ENCODE assay signal across 8 cellular contexts in genomic region chr17:18857864-18858566, GRCh38. TPM values are rescaled to one million over a fixed set of nuclear protein-coding genes. Genes with fewer than 3 reads are reported as not detected.
DNase-seq lines count a peak whose midpoint lies in the region; ATAC-seq and TF ChIP-seq lines count a peak whose summit lies in the region.

PRPSAP2 (plus strand) TSS chr17:18858131; CDS start chr17:18865834, 7,703 bp downstream.

- TF ChIP-seq CTCF in 22Rv1 (IDR thresholded peaks at IDR 0.05) (no peak), WERI-Rb-1 (IDR thresholded peaks at IDR 0.05; ENCODE audit: low read depth, low read length) (no peak)

- H3K27ac ChIP-seq in 22Rv1: peak within 1 kb of the TSS; percentile 74
- peak within 1 kb of the TSS; percentile 96 for H3K27ac ChIP-seq in WERI-Rb-1

- H3K9me3 ChIP-seq in WERI-Rb-1 (ENCODE audit: severe bottlenecking) (no peaks in the 10 kb centered on the region), iPS-18c (ENCODE audit: control insufficient read depth, insufficient read depth, low read length) (no peaks in the 10 kb centered on the region), skeletal muscle satellite cell (replicated peaks; ENCODE audit: low read length) (no peaks in the 10 kb centered on the region)

- DNase-seq in NCI-H2227 treated with DMSO at 0.1 percent for 48 hours (lab: John Stamatoyannopoulos, UW) (peak; percentile 75), WERI-Rb-1 (peak; percentile 96), T47D (ENCODE audit: low read depth in 1 of 2, low spot score in 1 of 2) (peak; percentile 97 to 98)

- H3K4me3 ChIP-seq in WERI-Rb-1 (ENCODE audit: low read depth, low read length): peak within 1 kb of the TSS; percentile 91
- peak within 1 kb of the TSS; percentile 74 for H3K4me3 ChIP-seq in iPS-18c (ENCODE audit: insufficient read depth, low read depth, low read length)
- H3K4me3 ChIP-seq in skeletal muscle satellite cell (ENCODE audit: low read length): peak within 1 kb of the TSS; percentile 81

- in situ Hi-C loops in T47D (cut with HindIII; ENCODE audit: low pct_unique_long_range_greater_than_20kb, low sequenced_read_pairs): no loop called here

- peak; percentile 43 for ATAC-seq in GM18868 (IDR thresholded peaks at IDR 0.05; ENCODE audit: unreplicated experiment)
- peak; percentile 48 for ATAC-seq in HG03159 (IDR thresholded peaks at IDR 0.05; ENCODE audit: unreplicated experiment)

- H3K36me3 ChIP-seq in WERI-Rb-1 (peaks cover 10% of the 10 kb centered on the region), skeletal muscle satellite cell (ENCODE audit: insufficient read depth, low read length) (no peaks in the 10 kb centered on the region)

- peak within 1 kb of the TSS; percentile 84 for H3K9ac ChIP-seq in skeletal muscle satellite cell (ENCODE audit: low read depth, low read length)

- peak within 1 kb of the TSS; percentile 92 for H3K4me2 ChIP-seq in skeletal muscle satellite cell (ENCODE audit: low read length)

- H3K4me1 ChIP-seq in skeletal muscle satellite cell (ENCODE audit: control insufficient read depth, insufficient read depth, low read length): peaks cover 16% of the 10 kb centered on the region

- no peaks in the 10 kb centered on the region for H3K27me3 ChIP-seq in WERI-Rb-1 (ENCODE audit: insufficient read depth, low read depth, severe bottlenecking)
- no peaks in the 10 kb centered on the region for H3K27me3 ChIP-seq in skeletal muscle satellite cell (ENCODE audit: control insufficient read depth, insufficient read depth, low read length)

RNA-seq across cellular contexts. Expression of gene PRPSAP2, which starts in this region (rescaled TPM):
- 19.4 and 27.4 TPM in 2 replicates for total RNA-seq in skeletal muscle satellite cell (2012; rRNA removed)

Comparison
In these comparisons a context has a peak if more than half of its experiments do, and no peak if none do; other contexts are left out.
1. Peak in every context shown above with its lines: DNase-seq, ATAC-seq, H3K4me3 ChIP-seq and H3K27ac ChIP-seq.